Comparison of ENCODE assay signal across 35 cellular contexts in genomic region chr5:61869333-61869732, GRCh38.
"Had no signal": no experiment of that assay in that cellular context is flagged by ENCODE, and none has a peak within 500 bp of the region (broad histone marks: within the 10 kb centered on the region; RNA-seq: fewer than 3 reads in every experiment).

No MANE protein-coding gene starts in this region.

- DNase-seq: Kasumi-1, MG63, MM.1S, MV-4-11, NCI-H1092, NCI-H1092 treated with DMSO at 0.1 percent for 48 hours, NCI-H1105, NCI-H1105 treated with DMSO at 0.1 percent for 48 hours, NCI-H1417, NCI-H1436, NCI-H1436 treated with DMSO at 0.1 percent for 48 hours, NCI-H146, NCI-H1694, NCI-H1694 treated with DMSO at 0.1 percent for 48 hours, NCI-H187, NCI-H187 treated with DMSO at 0.1 percent for 48 hours, NCI-H1930, NCI-H2029, NCI-H2029 treated with DMSO at 0.1 percent for 48 hours, NCI-H2081, NCI-H2081 treated with DMSO at 0.1 percent for 48 hours, NCI-H2107, NCI-H2171, NCI-H2171 treated with DMSO at 0.1 percent for 48 hours, NCI-H2227 treated with DMSO at 0.1 percent for 48 hours, NCI-H226, NCI-H345, NCI-H446, NCI-H446 treated with DMSO at 0.1 percent for 48 hours, NCI-H510A, NCI-H510A treated with DMSO at 0.1 percent for 48 hours, NCI-H524, NCI-H524 treated with DMSO at 0.1 percent for 48 hours, NCI-H526, NCI-H526 treated with DMSO at 0.1 percent for 48 hours had no signal

- H3K4me3 ChIP-seq: MG63 had no signal

- H3K27me3 ChIP-seq: MG63 had no signal

- H3K36me3 ChIP-seq: MG63 had no signal

- H3K9me3 ChIP-seq: MG63 had no signal
